ENCODE assay signal across 7 cellular contexts in genomic region chr3:35924070-35924469, GRCh38.
DNase-seq lines count a peak whose midpoint lies in the region; ATAC-seq and TF ChIP-seq lines count a peak whose summit lies in the region.
"Not testable (repeated sequence)": the region's sequence is repeated elsewhere in the genome, so short reads cannot be mapped to it uniquely, and the experiment has no call there.

No MANE protein-coding gene starts in this region.

- H3K4me2 ChIP-seq in PC-3 (ENCODE audit: low read length); fibroblast of lung (ENCODE audit: extremely low read depth, insufficient read depth, low read length): not testable (repeated sequence)

- BruUV-seq in PC-3 (replicated peaks; lab: Mats Ljungman, UMichigan), result not testable (repeated sequence)

- H3K36me3 Mint-ChIP-seq in activated naive CD4-positive, alpha-beta T cell treated with anti-CD3 and anti-CD28 coated beads for 36 hours (ENCODE audit: low read depth), result not testable (repeated sequence)

- H3K4me3 ChIP-seq in GM06990 (replicated peaks; ENCODE audit: low read depth, low read length); HEK293 (ENCODE audit: low read depth, low read length); PC-3 (ENCODE audit: low read length); fibroblast of lung (replicated peaks in 1 of 4; ENCODE audit: control extremely low read depth in 1 of 4, insufficient read depth in 1 of 4, low read depth in 3 of 4, low read length in 4 of 4): not testable (repeated sequence)

- H3K27me3 Mint-ChIP-seq in activated naive CD4-positive, alpha-beta T cell treated with anti-CD3 and anti-CD28 coated beads for 36 hours (ENCODE audit: low read depth), result not testable (repeated sequence)

- H3K9me2 ChIP-seq in PC-3 (replicated peaks; ENCODE audit: low read length), result not testable (repeated sequence)

- TF ChIP-seq CTCF in GM06990 (IDR thresholded peaks at IDR 0.05; ENCODE audit: insufficient read depth, low read length, poor library complexity, severe bottlenecking) (peak; percentile 48), PC-3 (conservative IDR thresholded peaks at IDR 0.05; ENCODE audit: low read depth, low read length) (peak; percentile 67), fibroblast of lung (conservative IDR thresholded peaks at IDR 0.05 in 1 of 2, IDR thresholded peaks at IDR 0.05 in 1 of 2; ENCODE audit: low read depth in 1 of 2, low read length in 2 of 2) (peak; percentile 18 to 49)
- TF ChIP-seq CTCF in HEK293 (tag by site-specific recombination; IDR thresholded peaks at IDR 0.05), result not testable (repeated sequence)

- not testable (repeated sequence) for H3K27ac ChIP-seq in HEK293 (ENCODE audit: extremely low read depth, low read depth, low read length); PC-3 (ENCODE audit: low read length); fibroblast of lung (ENCODE audit: insufficient read depth, low read length)

- H3K9ac ChIP-seq in PC-3 (ENCODE audit: low read length); fibroblast of lung (ENCODE audit: insufficient read depth, low read length): not testable (repeated sequence)

- not testable (repeated sequence) for H3K4me1 Mint-ChIP-seq in activated naive CD4-positive, alpha-beta T cell treated with anti-CD3 and anti-CD28 coated beads for 36 hours (ENCODE audit: low read depth)

- not testable (repeated sequence) for H3K27ac Mint-ChIP-seq in activated naive CD4-positive, alpha-beta T cell treated with anti-CD3 and anti-CD28 coated beads for 36 hours

- intact Hi-C loops in PC-3 (cut with micrococcal nuclease); activated naive CD4-positive, alpha-beta T cell treated with anti-CD3 and anti-CD28 coated beads for 36 hours (cut with micrococcal nuclease): not testable (repeated sequence)

- not testable (repeated sequence) for DNase-seq in GM06990 (ENCODE audit: extremely low read depth, insufficient read length); fibroblast of lung (ENCODE audit: low read depth in 2 of 2)
- DNase-seq in NCI-H1092 treated with DMSO at 0.1 percent for 48 hours (lab: John Stamatoyannopoulos, UW), result peak; percentile 20
- peak; percentile 69 for DNase-seq in PC-3
- DNase-seq in activated naive CD4-positive, alpha-beta T cell treated with anti-CD3 and anti-CD28 coated beads for 36 hours, result peak; percentile 16
- peak; percentile 54 for DNase-seq in medulla oblongata (ENCODE audit: extremely low spot score)

- H3K79me2 ChIP-seq in PC-3 (ENCODE audit: low read length); fibroblast of lung (ENCODE audit: control insufficient read depth, insufficient read depth, low read length): not testable (repeated sequence)

- peak; percentile 92 for ATAC-seq in PC-3

- H3K9me3 Mint-ChIP-seq in activated naive CD4-positive, alpha-beta T cell treated with anti-CD3 and anti-CD28 coated beads for 36 hours, result peaks cover 12% of the 10 kb centered on the region

- not testable (repeated sequence) for H3K9me3 ChIP-seq in HEK293 (ENCODE audit: control insufficient read depth, insufficient read depth, low read depth, low read length); PC-3 (ENCODE audit: low read length); fibroblast of lung (ENCODE audit: control insufficient read depth, insufficient read depth, low read depth, low read length)

- POLR2A ChIA-PET in HEK293 (lab: Yijun Ruan, JAX); PC-3 (lab: Charles Lee; ENCODE audit: unreplicated experiment): not testable (repeated sequence)

- CTCF ChIA-PET in HEK293 (lab: Yijun Ruan, JAX), result interaction anchor here (0.6 to 2.0 kb wide), 6 partner anchors 9 to 905 kb away, joined by 3 to 11 read pairs (median 5); no protein-coding TSS in a partner anchor
- CTCF ChIA-PET in PC-3 (lab: Charles Lee), result interaction anchor here (0.7 kb wide), 1 partner anchor 231 kb away, joined by 3 read pairs; no protein-coding TSS in a partner anchor
- CTCF ChIA-PET in activated naive CD4-positive, alpha-beta T cell treated with anti-CD3 and anti-CD28 coated beads for 36 hours (lab: Charles Lee), result interaction anchor here (0.7 to 1.6 kb wide), 2 partner anchors 15 to 774 kb away, joined by 3 read pairs; no protein-coding TSS in a partner anchor

- H3F3A ChIP-seq in PC-3 (ENCODE audit: low read length, unreplicated experiment), result not testable (repeated sequence)

- H4K20me1 ChIP-seq in PC-3 (ENCODE audit: low read length); fibroblast of lung (ENCODE audit: control insufficient read depth, extremely low read depth, insufficient read depth, low read length): not testable (repeated sequence)

- H3K36me3 ChIP-seq in GM06990 (ENCODE audit: control insufficient read depth, insufficient read depth, low read length); HEK293 (ENCODE audit: control insufficient read depth in 2 of 2, insufficient read depth in 1 of 2, low read length in 2 of 2); PC-3 (ENCODE audit: low read depth, low read length); fibroblast of lung (ENCODE audit: control insufficient read depth, insufficient read depth, low read length): not testable (repeated sequence)

- not testable (repeated sequence) for H2AFZ ChIP-seq in PC-3 (ENCODE audit: low read length); fibroblast of lung (ENCODE audit: low read length)

- not testable (repeated sequence) for H3K27me3 ChIP-seq in GM06990 (replicated peaks; ENCODE audit: control insufficient read depth, insufficient read depth, low read length); PC-3 (ENCODE audit: low read length); fibroblast of lung (ENCODE audit: control insufficient read depth, insufficient read depth, low read length)

- H3K4me3 Mint-ChIP-seq in activated naive CD4-positive, alpha-beta T cell treated with anti-CD3 and anti-CD28 coated beads for 36 hours, result not testable (repeated sequence)

- not testable (repeated sequence) for H3K4me1 ChIP-seq in HEK293 (ENCODE audit: control insufficient read depth, insufficient read depth, low read length); PC-3 (ENCODE audit: insufficient read depth, low read length); fibroblast of lung (ENCODE audit: control insufficient read depth, extremely low read depth, insufficient read depth, low read length)

TF ChIP-seq in HEK293, 187 proteins besides CTCF, POLR2A, EP300 and RAD21:
- TF ChIP-seq ZNF654 (tag by site-specific recombination; IDR thresholded peaks at IDR 0.05; ENCODE audit: low read depth), result peak; percentile 17; the same call in 1 of the 2 replicates
